29 cellular contexts compared by ENCODE assay signal in genomic region chr4:187780070-187780469, GRCh38.
"Had no signal": no experiment of that assay in that cellular context is flagged by ENCODE, and none has a peak within 500 bp of the region (broad histone marks: within the 10 kb centered on the region; RNA-seq: fewer than 3 reads in every experiment).

No MANE protein-coding gene starts in this region.

- H3K4me1 Mint-ChIP-seq: activated B cell treated with CpG ODN at 0.5 μM for 24 hours; activated T-helper 17 cell treated with anti-CD3 and anti-CD28 coated beads, Interleukin-2, amount 50 U/mL, for 72 hours; central memory CD8-positive, alpha-beta T cell; T-helper 17 cell had no signal

- H3K27me3 Mint-ChIP-seq: activated B cell treated with CpG ODN at 0.5 μM for 24 hours; activated CD8-positive, alpha-beta T cell treated with anti-CD3 and anti-CD28 coated beads for 36 hours; activated naive CD8-positive, alpha-beta T cell; activated T-helper 17 cell treated with anti-CD3 and anti-CD28 coated beads, Interleukin-2, amount 50 U/mL, for 72 hours; central memory CD8-positive, alpha-beta T cell; T-helper 17 cell had no signal

- H3K27ac Mint-ChIP-seq: activated B cell treated with CpG ODN at 0.5 μM for 24 hours; activated CD8-positive, alpha-beta T cell treated with anti-CD3 and anti-CD28 coated beads for 36 hours; activated naive CD8-positive, alpha-beta T cell; activated T-helper 17 cell treated with anti-CD3 and anti-CD28 coated beads, Interleukin-2, amount 50 U/mL, for 72 hours; T-helper 17 cell had no signal

- FAIRE-seq: astrocyte, bronchial epithelial cell, endometrium, endothelial cell of umbilical vein had no signal

- H3K4me3 ChIP-seq: esophagus squamous epithelium, gastroesophageal sphincter had no signal

- H3K27me3 ChIP-seq: brain microvascular endothelial cell, esophagus squamous epithelium, gastroesophageal sphincter had no signal

- H3K27ac ChIP-seq: brain microvascular endothelial cell, epithelial cell of prostate, esophagus squamous epithelium, gastroesophageal sphincter, VCaP had no signal

- H3K36me3 Mint-ChIP-seq: activated naive CD8-positive, alpha-beta T cell had no signal

- H3K4me3 Mint-ChIP-seq: activated B cell treated with CpG ODN at 0.5 μM for 24 hours; activated CD8-positive, alpha-beta T cell treated with anti-CD3 and anti-CD28 coated beads for 36 hours; activated naive CD8-positive, alpha-beta T cell; activated T-cell treated with anti-CD3 and anti-CD28 coated beads, Interleukin-2, amount 50 U/mL, for 4 hours; activated T-helper 17 cell treated with anti-CD3 and anti-CD28 coated beads, Interleukin-2, amount 50 U/mL, for 72 hours; central memory CD8-positive, alpha-beta T cell; T-helper 17 cell had no signal

- H3K36me3 ChIP-seq: brain microvascular endothelial cell, esophagus squamous epithelium, gastroesophageal sphincter had no signal

- H3K4me1 ChIP-seq: esophagus squamous epithelium, gastroesophageal sphincter had no signal

- DNase-seq: activated B cell treated with CpG ODN at 0.5 μM for 24 hours; activated CD4-positive, alpha-beta T cell treated with anti-CD3 and anti-CD28 coated beads for 48 hours; activated CD4-positive, alpha-beta T cell treated with anti-CD3 and anti-CD28 coated beads, Interleukin-2, amount 50 U/mL, for 1 hour; activated CD4-positive, alpha-beta T cell treated with anti-CD3 and anti-CD28 coated beads, Interleukin-2, amount 50 U/mL, for 48 hours; activated CD8-positive, alpha-beta memory T cell treated with anti-CD3 and anti-CD28 coated beads for 24 hours; activated CD8-positive, alpha-beta T cell treated with anti-CD3 and anti-CD28 coated beads for 36 hours; activated effector memory CD4-positive, alpha-beta T cell treated with Interleukin-2 at 50 U/mL for 16 hours; activated gamma-delta T cell treated with Interleukin-2 at 50 U/mL for 16 hours; activated naive CD4-positive, alpha-beta T cell treated with anti-CD3 and anti-CD28 coated beads, Interleukin-2, amount 50 U/mL, for 16 hours; activated naive CD4-positive, alpha-beta T cell treated with Interleukin-2 at 50 U/mL for 16 hours; activated T-cell treated with anti-CD3 and anti-CD28 coated beads, Interleukin-2, amount 50 U/mL, for 4 hours; amniotic stem cell; anterior cingulate cortex; brain microvascular endothelial cell; effector CD8-positive, alpha-beta T cell; esophagus squamous epithelium; foreskin melanocyte; T-helper 1 cell; T-helper 17 cell had no signal
